ENCODE assay signal across 1 cellular context in the genomic region with DNA sequence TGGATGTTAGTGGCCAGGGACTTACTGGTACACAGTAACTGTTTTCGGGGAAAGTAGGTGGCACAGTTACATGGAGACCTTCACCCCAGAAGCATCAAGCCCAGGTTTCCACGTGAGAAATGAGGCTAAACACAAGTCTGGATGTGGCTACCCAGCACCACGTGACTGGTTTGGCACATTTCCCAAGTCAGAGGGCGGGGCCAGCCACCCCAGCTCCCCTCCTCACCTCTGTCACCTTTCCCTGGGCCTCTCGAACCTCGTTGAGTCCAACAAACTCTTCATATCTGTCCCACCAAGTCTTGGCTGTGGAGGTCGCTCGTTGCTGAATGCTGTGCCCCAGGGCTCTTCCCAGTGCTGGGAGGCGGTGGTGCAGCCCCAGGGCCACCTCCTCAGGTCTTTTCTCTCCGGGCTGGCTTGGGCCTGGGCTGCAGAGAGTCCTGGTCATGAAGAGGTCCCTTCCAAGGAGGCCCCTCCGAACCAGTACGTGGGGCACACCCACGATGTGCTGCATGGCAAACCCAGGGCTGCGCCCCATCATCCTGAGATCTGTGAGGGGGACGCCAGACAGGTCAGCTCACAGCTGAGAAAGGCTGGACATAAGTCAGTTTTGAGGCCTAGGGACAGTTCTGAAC.
TF ChIP-seq lines count a peak whose summit lies in the region.

No MANE protein-coding gene starts in this region.

TF ChIP-seq in H1, 55 proteins besides CTCF, POLR2A, EP300 and RAD21:
- no peak for TF ChIP-seq RXRA (IDR thresholded peaks at IDR 0.05; ENCODE audit: insufficient read depth, low read depth, low read length)
- TF ChIP-seq HDAC6 (IDR thresholded peaks at IDR 0.05; ENCODE audit: low read depth, low read length): no peak
- no peak for TF ChIP-seq CTBP2 (IDR thresholded peaks at IDR 0.05; ENCODE audit: borderline replicate concordance, insufficient read depth, insufficient read length, low read length)
- TF ChIP-seq TEAD4 (IDR thresholded peaks at IDR 0.05; ENCODE audit: low read depth, low read length): no peak
- no peak for TF ChIP-seq CBX8 (IDR thresholded peaks at IDR 0.05; ENCODE audit: borderline replicate concordance, low read depth, low read length)
- TF ChIP-seq POU5F1 (IDR thresholded peaks at IDR 0.05; ENCODE audit: low read depth, low read length): no peak
- no peak for TF ChIP-seq SAP30 (IDR thresholded peaks at IDR 0.05; ENCODE audit: insufficient read depth, insufficient replicate concordance, low read length)
- TF ChIP-seq KDM5A (IDR thresholded peaks at IDR 0.05; ENCODE audit: low read length): no peak
- TF ChIP-seq GABPA (IDR thresholded peaks at IDR 0.05; ENCODE audit: borderline replicate concordance, insufficient read depth, low read length): no peak
- TF ChIP-seq, protein P1, sequence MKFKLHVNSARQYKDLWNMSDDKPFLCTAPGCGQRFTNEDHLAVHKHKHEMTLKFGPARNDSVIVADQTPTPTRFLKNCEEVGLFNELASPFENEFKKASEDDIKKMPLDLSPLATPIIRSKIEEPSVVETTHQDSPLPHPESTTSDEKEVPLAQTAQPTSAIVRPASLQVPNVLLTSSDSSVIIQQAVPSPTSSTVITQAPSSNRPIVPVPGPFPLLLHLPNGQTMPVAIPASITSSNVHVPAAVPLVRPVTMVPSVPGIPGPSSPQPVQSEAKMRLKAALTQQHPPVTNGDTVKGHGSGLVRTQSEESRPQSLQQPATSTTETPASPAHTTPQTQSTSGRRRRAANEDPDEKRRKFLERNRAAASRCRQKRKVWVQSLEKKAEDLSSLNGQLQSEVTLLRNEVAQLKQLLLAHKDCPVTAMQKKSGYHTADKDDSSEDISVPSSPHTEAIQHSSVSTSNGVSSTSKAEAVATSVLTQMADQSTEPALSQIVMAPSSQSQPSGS (IDR thresholded peaks at IDR 0.05; ENCODE audit: low read length): no peak
- no peak for TF ChIP-seq FOSL1 (IDR thresholded peaks at IDR 0.05; ENCODE audit: insufficient read depth, low read depth, low read length)
- TF ChIP-seq ZNF274 (IDR thresholded peaks at IDR 0.05; ENCODE audit: borderline replicate concordance, extremely low read depth, low read length): no peak
